Comparison of ENCODE assay signal across 1 cellular context in the genomic region with DNA sequence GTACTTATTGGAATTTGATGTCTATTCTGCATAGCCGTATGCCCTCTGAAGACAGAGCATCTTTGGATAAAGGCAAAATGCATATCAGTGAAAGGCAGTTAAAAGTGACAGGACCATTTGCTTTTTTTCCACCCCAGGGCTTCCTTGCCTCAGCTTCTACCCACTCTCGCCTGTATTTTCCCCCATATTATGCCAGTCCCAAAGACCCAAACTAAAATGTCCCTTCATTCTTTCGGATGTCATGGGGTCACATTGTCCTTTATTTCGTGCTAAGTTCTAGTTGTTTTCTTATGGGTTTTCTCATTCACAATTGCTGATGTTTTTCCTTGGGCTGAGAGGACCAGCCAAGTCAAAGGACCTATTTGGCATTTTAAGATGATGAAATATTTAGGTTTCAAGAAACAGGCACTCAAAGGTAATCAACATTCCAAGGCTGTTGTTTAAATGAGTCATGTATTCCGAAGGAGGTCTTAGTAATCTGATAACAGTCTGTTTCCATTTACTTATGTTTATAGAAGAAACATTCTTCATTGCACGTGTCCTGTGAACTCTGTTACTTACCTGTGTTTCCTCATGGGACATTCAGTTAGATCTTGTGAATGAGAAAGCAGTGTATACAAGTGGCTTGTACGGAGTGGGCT.
TF ChIP-seq lines count a peak whose summit lies in the region.

No MANE protein-coding gene starts in this region.

TF ChIP-seq in GM23338, 12 proteins besides CTCF, POLR2A, EP300 and RAD21 (continued from another document):
- TF ChIP-seq, protein P1, sequence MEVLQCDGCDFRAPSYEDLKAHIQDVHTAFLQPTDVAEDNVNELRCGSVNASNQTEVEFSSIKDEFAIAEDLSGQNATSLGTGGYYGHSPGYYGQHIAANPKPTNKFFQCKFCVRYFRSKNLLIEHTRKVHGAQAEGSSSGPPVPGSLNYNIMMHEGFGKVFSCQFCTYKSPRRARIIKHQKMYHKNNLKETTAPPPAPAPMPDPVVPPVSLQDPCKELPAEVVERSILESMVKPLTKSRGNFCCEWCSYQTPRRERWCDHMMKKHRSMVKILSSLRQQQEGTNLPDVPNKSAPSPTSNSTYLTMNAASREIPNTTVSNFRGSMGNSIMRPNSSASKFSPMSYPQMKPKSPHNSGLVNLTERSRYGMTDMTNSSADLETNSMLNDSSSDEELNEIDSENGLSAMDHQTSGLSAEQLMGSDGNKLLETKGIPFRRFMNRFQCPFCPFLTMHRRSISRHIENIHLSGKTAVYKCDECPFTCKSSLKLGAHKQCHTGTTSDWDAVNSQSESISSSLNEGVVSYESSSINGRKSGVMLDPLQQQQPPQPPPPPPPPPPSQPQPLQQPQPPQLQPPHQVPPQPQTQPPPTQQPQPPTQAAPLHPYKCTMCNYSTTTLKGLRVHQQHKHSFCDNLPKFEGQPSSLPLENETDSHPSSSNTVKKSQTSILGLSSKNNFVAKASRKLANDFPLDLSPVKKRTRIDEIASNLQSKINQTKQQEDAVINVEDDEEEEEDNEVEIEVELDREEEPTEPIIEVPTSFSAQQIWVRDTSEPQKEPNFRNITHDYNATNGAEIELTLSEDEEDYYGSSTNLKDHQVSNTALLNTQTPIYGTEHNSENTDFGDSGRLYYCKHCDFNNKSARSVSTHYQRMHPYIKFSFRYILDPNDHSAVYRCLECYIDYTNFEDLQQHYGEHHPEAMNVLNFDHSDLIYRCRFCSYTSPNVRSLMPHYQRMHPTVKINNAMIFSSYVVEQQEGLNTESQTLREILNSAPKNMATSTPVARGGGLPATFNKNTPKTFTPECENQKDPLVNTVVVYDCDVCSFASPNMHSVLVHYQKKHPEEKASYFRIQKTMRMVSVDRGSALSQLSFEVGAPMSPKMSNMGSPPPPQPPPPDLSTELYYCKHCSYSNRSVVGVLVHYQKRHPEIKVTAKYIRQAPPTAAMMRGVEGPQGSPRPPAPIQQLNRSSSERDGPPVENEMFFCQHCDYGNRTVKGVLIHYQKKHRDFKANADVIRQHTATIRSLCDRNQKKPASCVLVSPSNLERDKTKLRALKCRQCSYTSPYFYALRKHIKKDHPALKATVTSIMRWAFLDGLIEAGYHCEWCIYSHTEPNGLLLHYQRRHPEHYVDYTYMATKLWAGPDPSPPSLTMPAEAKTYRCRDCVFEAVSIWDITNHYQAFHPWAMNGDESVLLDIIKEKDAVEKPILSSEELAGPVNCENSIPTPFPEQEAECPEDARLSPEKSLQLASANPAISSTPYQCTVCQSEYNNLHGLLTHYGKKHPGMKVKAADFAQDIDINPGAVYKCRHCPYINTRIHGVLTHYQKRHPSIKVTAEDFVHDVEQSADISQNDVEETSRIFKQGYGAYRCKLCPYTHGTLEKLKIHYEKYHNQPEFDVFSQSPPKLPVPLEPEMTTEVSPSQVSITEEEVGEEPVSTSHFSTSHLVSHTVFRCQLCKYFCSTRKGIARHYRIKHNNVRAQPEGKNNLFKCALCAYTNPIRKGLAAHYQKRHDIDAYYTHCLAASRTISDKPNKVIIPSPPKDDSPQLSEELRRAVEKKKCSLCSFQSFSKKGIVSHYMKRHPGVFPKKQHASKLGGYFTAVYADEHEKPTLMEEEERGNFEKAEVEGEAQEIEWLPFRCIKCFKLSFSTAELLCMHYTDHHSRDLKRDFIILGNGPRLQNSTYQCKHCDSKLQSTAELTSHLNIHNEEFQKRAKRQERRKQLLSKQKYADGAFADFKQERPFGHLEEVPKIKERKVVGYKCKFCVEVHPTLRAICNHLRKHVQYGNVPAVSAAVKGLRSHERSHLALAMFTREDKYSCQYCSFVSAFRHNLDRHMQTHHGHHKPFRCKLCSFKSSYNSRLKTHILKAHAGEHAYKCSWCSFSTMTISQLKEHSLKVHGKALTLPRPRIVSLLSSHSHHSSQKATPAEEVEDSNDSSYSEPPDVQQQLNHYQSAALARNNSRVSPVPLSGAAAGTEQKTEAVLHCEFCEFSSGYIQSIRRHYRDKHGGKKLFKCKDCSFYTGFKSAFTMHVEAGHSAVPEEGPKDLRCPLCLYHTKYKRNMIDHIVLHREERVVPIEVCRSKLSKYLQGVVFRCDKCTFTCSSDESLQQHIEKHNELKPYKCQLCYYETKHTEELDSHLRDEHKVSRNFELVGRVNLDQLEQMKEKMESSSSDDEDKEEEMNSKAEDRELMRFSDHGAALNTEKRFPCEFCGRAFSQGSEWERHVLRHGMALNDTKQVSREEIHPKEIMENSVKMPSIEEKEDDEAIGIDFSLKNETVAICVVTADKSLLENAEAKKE (CRISPR knock-in tag; IDR thresholded peaks at IDR 0.05), result no peak
- no peak for TF ChIP-seq JUNB (IDR thresholded peaks at IDR 0.05; ENCODE audit: unreplicated experiment)
- no peak for TF ChIP-seq CREB1 (CRISPR knock-in tag; IDR thresholded peaks at IDR 0.05; ENCODE audit: low read depth)
- TF ChIP-seq ZNF331 (CRISPR knock-in tag; IDR thresholded peaks at IDR 0.05; ENCODE audit: low read depth), result no peak
- TF ChIP-seq EZH2 (IDR thresholded peaks at IDR 0.05; ENCODE audit: low read depth, unreplicated experiment), result no peak
